In the genomic region with DNA sequence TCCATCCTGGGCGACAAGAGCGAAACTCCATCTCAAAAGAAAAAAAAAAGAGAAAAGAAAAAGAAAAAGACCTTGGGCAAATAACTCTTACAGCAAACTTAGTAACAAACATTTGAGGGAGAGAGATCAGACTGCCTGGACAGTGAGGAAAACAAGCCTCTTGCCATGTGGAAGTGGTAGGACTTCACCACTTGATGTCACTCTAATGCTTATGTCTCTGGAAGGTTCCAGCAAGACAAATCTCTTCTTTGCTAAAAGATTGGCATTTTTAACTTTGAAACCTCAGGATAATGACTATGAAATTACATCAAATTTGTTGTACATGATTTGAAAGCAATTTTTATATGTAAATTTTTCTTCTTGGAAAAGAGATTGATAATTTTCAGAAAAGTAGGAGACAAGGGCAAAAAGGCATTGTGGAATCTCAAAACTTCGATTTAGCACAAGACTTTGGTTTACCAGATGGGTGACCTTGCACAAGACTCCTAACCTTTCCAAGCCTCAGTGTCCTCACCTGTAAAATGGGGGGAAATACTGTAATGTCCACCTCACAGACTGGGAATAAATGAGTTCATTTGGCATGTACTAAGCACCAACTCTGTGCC, we compare ENCODE assay signal across 11 cellular contexts. TPM values are rescaled to one million over a fixed set of nuclear protein-coding genes. Genes with fewer than 3 reads are reported as not detected.
DNase-seq lines count a peak whose midpoint lies in the region; ATAC-seq and TF ChIP-seq lines count a peak whose summit lies in the region.
"Had no signal": no experiment of that assay in that cellular context is flagged by ENCODE, and none has a peak within 500 bp of the region (broad histone marks: within the 10 kb centered on the region; RNA-seq: fewer than 3 reads in every experiment).

No MANE protein-coding gene starts in this region.

- H3K9me2 ChIP-seq in OCI-LY1 (ENCODE audit: low read depth, low read length), result no peaks in the 10 kb centered on the region

- H3K9ac ChIP-seq in OCI-LY1 (ENCODE audit: low read length), result no peak overlapping the region

- no peaks in the 10 kb centered on the region for H3F3A ChIP-seq in OCI-LY1 (ENCODE audit: insufficient read depth, low read length)

- ATAC-seq in heart left ventricle (no peak), left cardiac atrium (no peak), esophagus mucosa (peak; percentile 59), upper lobe of right lung (peak; percentile 55), GM18868 (IDR thresholded peaks at IDR 0.05; ENCODE audit: unreplicated experiment) (no peak), GM21529 (IDR thresholded peaks at IDR 0.05; ENCODE audit: unreplicated experiment) (no peak)
- ATAC-seq: activated naive CD8-positive, alpha-beta T cell treated with anti-CD3 and anti-CD28 coated beads, Interleukin-2, amount 50 U/mL, for 24 hours had no signal

- H3K4me3 ChIP-seq in heart left ventricle (no peak overlapping the region), OCI-LY1 (ENCODE audit: low read depth, low read length, poor library complexity, severe bottlenecking) (no peak overlapping the region), upper lobe of right lung (no peak overlapping the region)
- H3K4me3 ChIP-seq: SJCRH30 had no signal

- WGBS in heart left ventricle, 4 donors, result 93 to 96% (median 95%) methylated on average over 3 of the region's 3 CpGs

- DNase-seq in heart left ventricle (no peak), left cardiac atrium (no peak), upper lobe of right lung (no peak), GOT3 (lab: John Stamatoyannopoulos, UW) (no peak)
- DNase-seq: activated naive CD8-positive, alpha-beta T cell treated with anti-CD3 and anti-CD28 coated beads, Interleukin-2, amount 50 U/mL, for 24 hours had no signal

- TF ChIP-seq CTCF in heart left ventricle (IDR thresholded peaks at IDR 0.05) (peak in 7 of 12 donors; percentile 17 to 44 (median 25)), OCI-LY1 (IDR thresholded peaks at IDR 0.05; ENCODE audit: low read length) (peak; percentile 32; the same call in 1 of the 2 replicates), upper lobe of right lung (IDR thresholded peaks at IDR 0.05) (peak; percentile 24)

- H3K27ac ChIP-seq in heart left ventricle (no peak overlapping the region), OCI-LY1 (ENCODE audit: low read depth, low read length, poor library complexity, severe bottlenecking) (no peak overlapping the region), upper lobe of right lung (no peak overlapping the region)
- H3K27ac ChIP-seq: SJCRH30 had no signal

- TF ChIP-seq POLR2A in heart left ventricle (IDR thresholded peaks at IDR 0.05), result no peak

- intact Hi-C loops in heart left ventricle (cut with DNase I) (no loop called here), left cardiac atrium (cut with DNase I) (no loop called here), upper lobe of right lung (cut with DNase I) (no loop called here)

- H3K4me2 ChIP-seq in OCI-LY1 (ENCODE audit: low read length), result no peak overlapping the region

- H3K4me1 ChIP-seq in heart left ventricle (no peaks in the 10 kb centered on the region), OCI-LY1 (ENCODE audit: insufficient read depth, low read length, severe bottlenecking) (no peaks in the 10 kb centered on the region), upper lobe of right lung (no peaks in the 10 kb centered on the region)

- no peaks in the 10 kb centered on the region for H3K79me2 ChIP-seq in OCI-LY1 (ENCODE audit: insufficient read depth, low read length)

- no peak overlapping the region for H2AFZ ChIP-seq in OCI-LY1 (ENCODE audit: low read length)

- H4K20me1 ChIP-seq in OCI-LY1 (ENCODE audit: insufficient read depth, low read length), result no peaks in the 10 kb centered on the region

- no peaks in the 10 kb centered on the region for H3K9me3 ChIP-seq in heart left ventricle
- H3K9me3 ChIP-seq in OCI-LY1 (ENCODE audit: low read length), result no peaks in the 10 kb centered on the region
- H3K9me3 ChIP-seq in upper lobe of right lung, result no peaks in the 10 kb centered on the region
- H3K9me3 ChIP-seq: SJCRH30 had no signal

- no peaks in the 10 kb centered on the region for H3K36me3 ChIP-seq in heart left ventricle
- H3K36me3 ChIP-seq in OCI-LY1 (ENCODE audit: insufficient read depth, low read length), result no peaks in the 10 kb centered on the region
- no peaks in the 10 kb centered on the region for H3K36me3 ChIP-seq in upper lobe of right lung
- H3K36me3 ChIP-seq: SJCRH30 had no signal

- H3K27me3 ChIP-seq in heart left ventricle (no peaks in the 10 kb centered on the region), OCI-LY1 (ENCODE audit: insufficient read depth, low read length) (no peaks in the 10 kb centered on the region), upper lobe of right lung (no peaks in the 10 kb centered on the region)
- H3K27me3 ChIP-seq: SJCRH30 had no signal

RNA-seq across cellular contexts. Expression of a gene that starts 5.4 kb away (rescaled TPM):
- total RNA-seq in heart left ventricle, result not detected
- not detected for polyA plus RNA-seq in heart left ventricle
- total RNA-seq in left cardiac atrium, result not detected
- total RNA-seq in esophagus mucosa, result not detected
- total RNA-seq in upper lobe of right lung, result not detected
- total RNA-seq: mesothelial cell of epicardium, SJCRH30 had no signal

RNA-seq across cellular contexts. Expression of a gene that starts 11.7 kb away (rescaled TPM):
- total RNA-seq in heart left ventricle, result not detected
- not detected for polyA plus RNA-seq in heart left ventricle
- not detected for total RNA-seq in left cardiac atrium
- not detected for total RNA-seq in esophagus mucosa
- total RNA-seq in upper lobe of right lung, result not detected
- total RNA-seq: mesothelial cell of epicardium, SJCRH30 had no signal

Comparison
In these comparisons a context has a peak if more than half of its experiments do, and no peak if none do; other contexts are left out.
1. ATAC-seq: peak in esophagus mucosa (single experiment) and upper lobe of right lung (single experiment); none in heart left ventricle (0 of 4), left cardiac atrium (0 of 2), GM18868 (single experiment) and GM21529 (single experiment).
2. Peak in every context shown above with its lines, with median percentiles within 50 percentile points of each other: CTCF ChIP-seq.